ENCODE assay signal across 2 cellular contexts in the genomic region with DNA sequence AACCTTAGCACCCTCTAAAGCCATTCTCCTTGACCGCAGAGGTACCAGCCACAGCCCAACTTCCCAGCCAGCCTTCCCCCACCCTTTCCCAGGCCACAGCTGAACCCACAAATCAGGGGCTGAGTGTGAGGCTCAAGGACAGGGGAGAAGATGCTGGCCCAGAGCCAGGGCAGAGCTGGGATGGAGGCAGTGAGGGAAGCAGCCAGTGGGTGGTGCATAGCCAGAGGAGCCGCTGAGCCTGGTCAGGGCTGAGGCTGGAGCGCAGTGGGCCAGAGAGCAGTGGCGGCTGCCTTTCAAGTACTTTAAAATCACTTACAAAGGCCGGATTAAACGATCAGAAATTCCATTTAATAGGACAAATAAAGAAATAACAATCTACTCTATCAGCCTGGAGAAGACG.
TF ChIP-seq lines count a peak whose summit lies in the region.

No MANE protein-coding gene starts in this region.

TF ChIP-seq in HepG2, 621 proteins besides CTCF, POLR2A, EP300 and RAD21:
- TF ChIP-seq ZNF652 (CRISPR knock-in tag; IDR thresholded peaks at IDR 0.05; ENCODE audit: borderline replicate concordance, low read depth) (no peak), STAG1 (CRISPR knock-in tag; IDR thresholded peaks at IDR 0.05) (peak; percentile 7; the same call in 1 of the 2 replicates), ZBTB33 (CRISPR knock-in tag; IDR thresholded peaks at IDR 0.05) (peak; percentile 41; the same call in 1 of the 2 replicates), MLXIP (CRISPR knock-in tag; IDR thresholded peaks at IDR 0.05; ENCODE audit: borderline replicate concordance) (no peak)
TF ChIP-seq in HepG2: peak in this region for 2.

TF ChIP-seq in WTC11, 78 proteins besides CTCF, POLR2A, EP300 and RAD21:
- TF ChIP-seq IRF1 (CRISPR knock-in tag; IDR thresholded peaks at IDR 0.05) (no peak), ZNF396 (CRISPR knock-in tag; IDR thresholded peaks at IDR 0.05; ENCODE audit: borderline replicate concordance) (no peak), NFE2L1 (CRISPR knock-in tag; IDR thresholded peaks at IDR 0.05) (no peak), ZNF317 (CRISPR knock-in tag; IDR thresholded peaks at IDR 0.05; ENCODE audit: borderline replicate concordance, low read depth) (no peak), ZNF232 (CRISPR knock-in tag; IDR thresholded peaks at IDR 0.05) (no peak), GRHL2 (CRISPR knock-in tag; IDR thresholded peaks at IDR 0.05; ENCODE audit: insufficient replicate concordance, severe bottlenecking) (no peak), TP53 (CRISPR knock-in tag; IDR thresholded peaks at IDR 0.05) (no peak), RELA (CRISPR knock-in tag; IDR thresholded peaks at IDR 0.05; ENCODE audit: borderline replicate concordance) (no peak), NR2C2 (CRISPR knock-in tag; IDR thresholded peaks at IDR 0.05) (no peak), SMAD4 (CRISPR knock-in tag; IDR thresholded peaks at IDR 0.05) (no peak), CDX4 (CRISPR knock-in tag; IDR thresholded peaks at IDR 0.05; ENCODE audit: borderline replicate concordance) (no peak)
- TF ChIP-seq, protein P1, sequence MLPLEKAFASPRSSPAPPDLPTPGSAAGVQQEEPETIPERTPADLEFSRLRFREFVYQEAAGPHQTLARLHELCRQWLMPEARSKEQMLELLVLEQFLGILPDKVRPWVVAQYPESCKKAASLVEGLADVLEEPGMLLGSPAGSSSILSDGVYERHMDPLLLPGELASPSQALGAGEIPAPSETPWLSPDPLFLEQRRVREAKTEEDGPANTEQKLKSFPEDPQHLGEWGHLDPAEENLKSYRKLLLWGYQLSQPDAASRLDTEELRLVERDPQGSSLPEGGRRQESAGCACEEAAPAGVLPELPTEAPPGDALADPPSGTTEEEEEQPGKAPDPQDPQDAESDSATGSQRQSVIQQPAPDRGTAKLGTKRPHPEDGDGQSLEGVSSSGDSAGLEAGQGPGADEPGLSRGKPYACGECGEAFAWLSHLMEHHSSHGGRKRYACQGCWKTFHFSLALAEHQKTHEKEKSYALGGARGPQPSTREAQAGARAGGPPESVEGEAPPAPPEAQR (CRISPR knock-in tag; IDR thresholded peaks at IDR 0.05) = no peak
- TF ChIP-seq, protein P2, sequence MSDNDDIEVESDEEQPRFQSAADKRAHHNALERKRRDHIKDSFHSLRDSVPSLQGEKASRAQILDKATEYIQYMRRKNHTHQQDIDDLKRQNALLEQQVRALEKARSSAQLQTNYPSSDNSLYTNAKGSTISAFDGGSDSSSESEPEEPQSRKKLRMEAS (CRISPR knock-in tag; IDR thresholded peaks at IDR 0.05) = no peak
